In the genomic region with DNA sequence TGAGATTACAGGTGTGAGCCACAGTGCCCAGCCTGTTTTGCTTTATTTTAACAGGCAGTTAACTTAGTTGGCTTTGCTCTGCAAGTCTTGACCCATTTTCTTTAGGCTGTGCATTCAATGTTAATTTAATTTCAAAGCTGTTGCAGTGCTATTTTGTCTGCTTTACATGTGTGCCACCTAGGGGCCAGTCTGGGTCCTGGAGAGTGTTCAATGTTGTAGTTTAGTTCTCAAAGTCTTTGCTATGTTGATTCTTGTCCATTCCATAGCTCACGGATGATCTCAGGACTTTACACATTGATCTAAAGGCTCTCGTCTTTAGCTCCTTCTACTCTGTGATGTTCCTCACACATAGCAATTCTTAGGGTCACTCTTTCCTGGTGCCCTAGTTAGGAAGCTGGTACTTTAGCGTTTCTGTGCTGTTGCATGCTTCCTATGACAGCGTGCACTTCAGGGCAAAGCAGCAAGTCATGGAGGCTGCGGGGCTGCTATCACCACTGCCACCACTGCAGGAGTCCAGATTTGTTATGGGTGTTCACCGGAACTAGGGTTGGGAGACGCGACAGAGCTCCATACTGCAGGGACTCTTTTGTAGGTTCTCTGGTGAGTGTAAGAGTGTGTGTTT, we compare ENCODE assay signal across 8 cellular contexts. TPM values are rescaled to one million over a fixed set of nuclear protein-coding genes. Genes with fewer than 3 reads are reported as not detected.
DNase-seq lines count a peak whose midpoint lies in the region; ATAC-seq, FAIRE-seq and TF ChIP-seq lines count a peak whose summit lies in the region.

No MANE protein-coding gene starts in this region.

- H3K9me3 ChIP-seq in A549 (no peaks in the 10 kb centered on the region), endothelial cell of umbilical vein (replicated peaks; ENCODE audit: control insufficient read depth, insufficient read depth, low read length) (no peaks in the 10 kb centered on the region)

- H4K20me1 ChIP-seq in endothelial cell of umbilical vein (replicated peaks; ENCODE audit: control insufficient read depth, extremely low read depth, insufficient read depth, low read length), result no peaks in the 10 kb centered on the region

- ATAC-seq in A549 (peak; percentile 90 to 97), HG03095 (IDR thresholded peaks at IDR 0.05; ENCODE audit: unreplicated experiment) (peak; percentile 75), T-cell (replicated peaks in 1 of 4) (peak in 1 of 4 experiments; percentile 41), sciatic nerve (no peak)

- no peak overlapping the region for H3K27ac Mint-ChIP-seq in T-cell

- WGBS in A549 (ENCODE audit: missing lambda C conversion rate), result 33% methylated on average over 8 of the region's 8 CpGs

- H2AFZ ChIP-seq in endothelial cell of umbilical vein (ENCODE audit: low read depth, low read length), result no peak overlapping the region

- H3K79me2 ChIP-seq in endothelial cell of umbilical vein (ENCODE audit: control insufficient read depth, insufficient read depth, low read length), result no peaks in the 10 kb centered on the region

- H3K36me3 ChIP-seq in endothelial cell of umbilical vein (ENCODE audit: control insufficient read depth in 2 of 2, extremely low read depth in 1 of 2, insufficient read depth in 2 of 2, low read length in 2 of 2), result no peaks in the 10 kb centered on the region

- TF ChIP-seq RAD21 in A549 (conservative IDR thresholded peaks at IDR 0.05 in 1 of 2, IDR thresholded peaks at IDR 0.05 in 1 of 2), result peak; percentile 87 to 94

- H3K27ac ChIP-seq in A549 (no peak overlapping the region), endothelial cell of umbilical vein (ENCODE audit: insufficient read depth, low read depth, low read length) (no peak overlapping the region)

- dilution Hi-C loops in endothelial cell of umbilical vein (cut with MboI; ENCODE audit: extremely low pct_ligation_motif_present, low sequenced_read_pairs), result no loop called here

- peak; percentile 48 to 66 for DNase-seq in A549 (ENCODE audit: low read depth in 1 of 2, low spot score in 1 of 2)
- peak; percentile 12 for DNase-seq in GF-D8 (lab: John Stamatoyannopoulos, UW)
- DNase-seq in T-cell, result peak in 26 of 34 experiments; percentile 4 to 36 (median 13)
- peak; percentile 55 for DNase-seq in endothelial cell of umbilical vein (ENCODE audit: low read depth, low spot score)
- peak; percentile 9 for DNase-seq in putamen (ENCODE audit: low spot score)
- DNase-seq in NCI-H128 (lab: John Stamatoyannopoulos, UW; ENCODE audit: unreplicated experiment), result no peak
- no peak for DNase-seq in sciatic nerve (ENCODE audit: low spot score)

- no peak overlapping the region for H3K4me3 ChIP-seq in A549
- H3K4me3 ChIP-seq in endothelial cell of umbilical vein (replicated peaks in 1 of 3; ENCODE audit: insufficient read depth in 1 of 3, low read depth in 1 of 3, low read length in 3 of 3), result no peak overlapping the region

- H3K4me3 Mint-ChIP-seq in T-cell, result no peak overlapping the region

- H3K9me1 ChIP-seq in endothelial cell of umbilical vein (replicated peaks; ENCODE audit: control insufficient read depth, extremely low read depth, insufficient read depth, low read length), result no peaks in the 10 kb centered on the region

- H3K27me3 Mint-ChIP-seq in T-cell, result peaks cover 30 to 32% of the 10 kb centered on the region in 2 donors

- TF ChIP-seq POLR2A in A549 (IDR thresholded peaks at IDR 0.05; ENCODE audit: low read length) (no peak), endothelial cell of umbilical vein (IDR thresholded peaks at IDR 0.05; ENCODE audit: low read depth, low read length) (no peak)

- H3K4me1 Mint-ChIP-seq in T-cell, result no peaks in the 10 kb centered on the region

- CTCF ChIA-PET in A549 (lab: Yijun Ruan, JAX), result interaction anchor here (0.6 to 3.2 kb wide), 47 partner anchors 8 to 889 kb away, joined by 3 to 46 read pairs (median 5); a partner anchor contains a TSS
- CTCF ChIA-PET in T-cell (lab: Charles Lee), result interaction anchor here (1.0 to 2.0 kb wide), 6 partner anchors 19 to 210 kb away, joined by 3 to 26 read pairs (median 6); no protein-coding TSS in a partner anchor
- CTCF ChIA-PET in endothelial cell of umbilical vein (lab: Charles Lee), result interaction anchor here (0.5 to 1.8 kb wide), 27 partner anchors 11 to 889 kb away, joined by 3 to 33 read pairs (median 4); a partner anchor contains a TSS

- intact Hi-C loops in endothelial cell of umbilical vein (cut with micrococcal nuclease), result loop anchor here (1.0 to 10.0 kb wide), 4 partner anchors 44 to 360 kb away; no protein-coding TSS in a partner anchor
- intact Hi-C loops in sciatic nerve (cut with DNase I), result no loop called here

- peaks cover 7 to 13% of the 10 kb centered on the region in 2 experiments for H3K27me3 ChIP-seq in endothelial cell of umbilical vein (ENCODE audit: control insufficient read depth in 2 of 2, insufficient read depth in 2 of 2, low read length in 2 of 2)

- TF ChIP-seq CTCF in A549 (IDR thresholded peaks at IDR 0.05) (peak; percentile 79), endothelial cell of umbilical vein (IDR thresholded peaks at IDR 0.05; ENCODE audit: extremely low read depth in 1 of 2, insufficient read depth in 1 of 2, low read depth in 1 of 2, low read length in 2 of 2) (peak; percentile 53 to 66)

- no peaks in the 10 kb centered on the region for H3K36me3 Mint-ChIP-seq in T-cell

- H3K4me2 ChIP-seq in A549, result peak overlapping the region; percentile 35; the same call in 2 of the 3 replicates
- H3K4me2 ChIP-seq in endothelial cell of umbilical vein (ENCODE audit: insufficient read depth, low read length), result no peak overlapping the region

- FAIRE-seq in A549 (lab: Jason Lieb, UNC) (no peak), endothelial cell of umbilical vein (lab: Jason Lieb, UNC) (peak; percentile 72)

- POLR2A ChIA-PET in A549 (lab: Yijun Ruan, JAX), result no interaction called here
- POLR2A ChIA-PET in T-cell (lab: Charles Lee), result no interaction called here
- POLR2A ChIA-PET in endothelial cell of umbilical vein (lab: Charles Lee), result no interaction called here

- peaks cover 4% of the 10 kb centered on the region; the same call in 1 of the 3 replicates for H3K4me1 ChIP-seq in A549
- no peaks in the 10 kb centered on the region for H3K4me1 ChIP-seq in endothelial cell of umbilical vein (ENCODE audit: control insufficient read depth, extremely low read depth, insufficient read depth, low read length)

- no peak for TF ChIP-seq EP300 in A549 (IDR thresholded peaks at IDR 0.05)

- no TSS peak for BruUV-seq in endothelial cell of umbilical vein (replicated peaks; lab: Mats Ljungman, UMichigan)

- H3K9ac ChIP-seq in endothelial cell of umbilical vein (replicated peaks; ENCODE audit: extremely low read depth, insufficient read depth, low read length), result no peak overlapping the region

- peaks cover 0 to 6% (median 4%) of the 10 kb centered on the region in 3 donors for H3K9me3 Mint-ChIP-seq in T-cell

TF ChIP-seq in A549, 52 proteins besides CTCF, POLR2A, EP300 and RAD21:
- no peak for TF ChIP-seq RARB (CRISPR knock-in tag; IDR thresholded peaks at IDR 0.05)
- no peak for TF ChIP-seq EHMT2 (IDR thresholded peaks at IDR 0.05; ENCODE audit: low read depth)
- no peak for TF ChIP-seq POLR2AphosphoS2 (conservative IDR thresholded peaks at IDR 0.05; ENCODE audit: low read length)
- no peak for TF ChIP-seq TFCP2L1 (CRISPR knock-in tag; IDR thresholded peaks at IDR 0.05)
- peak; percentile 80 for TF ChIP-seq SMC3 (IDR thresholded peaks at IDR 0.05)
- no peak for TF ChIP-seq CBX2 (IDR thresholded peaks at IDR 0.05; ENCODE audit: borderline replicate concordance, low read depth)
- no peak for TF ChIP-seq KDM1A (IDR thresholded peaks at IDR 0.05; ENCODE audit: low read depth)
- no peak for TF ChIP-seq HOXB5 (CRISPR knock-in tag; IDR thresholded peaks at IDR 0.05)

TF ChIP-seq in endothelial cell of umbilical vein, 7 proteins besides CTCF, POLR2A, EP300 and RAD21:
- TF ChIP-seq, protein P1, sequence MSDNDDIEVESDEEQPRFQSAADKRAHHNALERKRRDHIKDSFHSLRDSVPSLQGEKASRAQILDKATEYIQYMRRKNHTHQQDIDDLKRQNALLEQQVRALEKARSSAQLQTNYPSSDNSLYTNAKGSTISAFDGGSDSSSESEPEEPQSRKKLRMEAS (IDR thresholded peaks at IDR 0.05; ENCODE audit: insufficient read depth, insufficient read length), result no peak
- TF ChIP-seq JUN (IDR thresholded peaks at IDR 0.05; ENCODE audit: borderline replicate concordance, insufficient read depth, insufficient read length, low read depth) (no peak), EZH2 (IDR thresholded peaks at IDR 0.05; ENCODE audit: borderline replicate concordance, low read depth, low read length, severe bottlenecking) (no peak), FOS (IDR thresholded peaks at IDR 0.05; ENCODE audit: borderline replicate concordance, insufficient read depth, low read length) (no peak), GATA2 (IDR thresholded peaks at IDR 0.05; ENCODE audit: insufficient read depth, insufficient read length, low read depth, low read length) (no peak), MYC (IDR thresholded peaks at IDR 0.05; ENCODE audit: low read depth, low read length) (no peak), POLR2AphosphoS5 (IDR thresholded peaks at IDR 0.05; ENCODE audit: insufficient read depth, low read depth, low read length) (no peak)

RNA-seq across cellular contexts. Expression of a gene that starts 16.4 kb away (rescaled TPM):
- 0.01 TPM in 2 replicates for polyA plus RNA-seq in A549 (2011; rRNA removed)
- 0.01 TPM in 2 replicates for polyA plus RNA-seq in A549 (2012; cell fraction: cytosol; rRNA removed)
- 0.01 and 0.04 TPM in 2 replicates for polyA plus RNA-seq in A549 (2012; cell fraction: nucleus; rRNA removed)
- not detected in 3 replicates for polyA plus RNA-seq in A549 (2017; fragmentation: RNase III; extraction: RNeasy Plus Mini Kit Qiagen cat#74134 plus additional on column Dnase treatment)
- polyA minus RNA-seq in A549 (2011; rRNA and poly(A)+ RNA removed), result 0.17 TPM in 1 of 2 replicates, not detected in the other
- total RNA-seq in T-cell, result under 1 TPM in 1 of 5 donors, not detected in 4; 0.22 TPM
- 0.09 and 0.11 TPM in 2 replicates for total RNA-seq in endothelial cell of umbilical vein
- polyA plus RNA-seq in endothelial cell of umbilical vein, result 0.01 and 0.05 TPM in 2 replicates
- polyA plus RNA-seq in endothelial cell of umbilical vein (2011; cell fraction: cytosol; rRNA removed), result 0.01 and 0.03 TPM in 2 replicates
- polyA plus RNA-seq in endothelial cell of umbilical vein (2011; cell fraction: nucleus; rRNA removed), result 0.08 and 0.11 TPM in 2 replicates
- polyA plus RNA-seq in endothelial cell of umbilical vein (2012), result 0.03 TPM in 1 of 2 replicates, not detected in the other
- 0.05 and 0.15 TPM in 2 replicates for polyA minus RNA-seq in endothelial cell of umbilical vein
- polyA minus RNA-seq in endothelial cell of umbilical vein (2011; cell fraction: cytosol; rRNA and poly(A)+ RNA removed), result not detected
- 0.29 and 0.87 TPM in 2 replicates for polyA minus RNA-seq in endothelial cell of umbilical vein (2011; cell fraction: nucleus; rRNA and poly(A)+ RNA removed)
- total RNA-seq in sciatic nerve, result 7.6 TPM

Comparison
In these comparisons a context has a peak if more than half of its experiments do, and no peak if none do; other contexts are left out.
1. DNase-seq: peak in A549 (2 of 2), GF-D8 (single experiment), T-cell (26 of 34), endothelial cell of umbilical vein (single experiment) and putamen (single experiment); none in NCI-H128 (single experiment) and sciatic nerve (single experiment).